Comparison of ENCODE assay signal across 9 cellular contexts in the genomic region with DNA sequence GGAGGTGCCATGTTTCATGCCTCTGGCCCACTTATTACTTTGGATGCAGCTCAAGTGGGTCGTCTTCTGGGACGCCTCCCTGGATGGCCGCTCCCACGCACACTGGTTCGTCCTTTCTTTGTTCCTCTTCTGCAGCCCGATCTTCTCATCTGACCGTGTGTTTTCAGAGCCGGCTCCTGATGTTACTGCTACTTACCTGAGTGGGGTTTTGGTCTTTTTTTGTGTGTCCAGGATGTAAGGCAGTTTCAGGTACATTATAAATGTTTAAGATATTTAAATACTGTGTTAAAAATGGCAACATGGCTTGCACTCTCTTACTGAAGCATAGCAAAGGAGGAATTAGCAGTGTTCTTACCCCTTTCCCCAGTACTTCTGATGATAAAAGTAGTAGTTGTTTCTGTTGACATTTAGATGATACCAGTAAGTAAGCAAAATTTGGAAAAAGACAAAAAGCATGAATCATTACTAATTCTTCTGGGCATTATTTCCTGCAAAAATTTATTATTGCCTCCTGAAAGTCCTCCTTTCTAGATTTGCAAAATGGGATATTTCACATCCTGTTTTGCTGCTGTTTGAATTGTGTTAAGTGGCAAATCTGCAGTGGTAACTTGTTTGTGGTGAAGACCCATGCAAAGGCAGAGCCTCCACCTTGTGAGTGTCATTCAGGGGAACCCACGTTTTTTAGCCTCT. TPM values are rescaled to one million over a fixed set of nuclear protein-coding genes. Genes with fewer than 3 reads are reported as not detected.
DNase-seq lines count a peak whose midpoint lies in the region; ATAC-seq, FAIRE-seq and TF ChIP-seq lines count a peak whose summit lies in the region.
"Had no signal": no experiment of that assay in that cellular context is flagged by ENCODE, and none has a peak within 500 bp of the region (broad histone marks: within the 10 kb centered on the region; RNA-seq: fewer than 3 reads in every experiment).

No MANE protein-coding gene starts in this region.

- no peak for TF ChIP-seq POLR2A in GM12892 (IDR thresholded peaks at IDR 0.05; ENCODE audit: low read depth, low read length)
- no peak for TF ChIP-seq POLR2A in stomach (IDR thresholded peaks at IDR 0.05)

- WGBS in stomach, 5 donors: 81 to 86% (median 85%) methylated on average over 9 of the region's 9 CpGs

- H3K36me3 Mint-ChIP-seq in activated naive CD8-positive, alpha-beta T cell treated with anti-CD3 and anti-CD28 coated beads, Interleukin-2, amount 50 U/mL, for 24 hours (ENCODE audit: low read depth): peaks cover 33% of the 10 kb centered on the region

- H3K4me1 Mint-ChIP-seq in activated naive CD8-positive, alpha-beta T cell treated with anti-CD3 and anti-CD28 coated beads, Interleukin-2, amount 50 U/mL, for 24 hours: peaks cover 86% of the 10 kb centered on the region

- H3K9me3 ChIP-seq in stomach: no peaks in the 10 kb centered on the region

- H3K27ac ChIP-seq in stomach: peak overlapping the region in 1 of 5 donors; percentile 31
- H3K27ac ChIP-seq: parathyroid adenoma had no signal

- ATAC-seq in GM19467 (IDR thresholded peaks at IDR 0.05; ENCODE audit: unreplicated experiment) (peak; percentile 59), HG03108 (IDR thresholded peaks at IDR 0.05; ENCODE audit: unreplicated experiment) (peak; percentile 51)
- no peak for ATAC-seq in activated naive CD8-positive, alpha-beta T cell treated with anti-CD3 and anti-CD28 coated beads, Interleukin-2, amount 50 U/mL, for 24 hours

- FAIRE-seq in GM12892 (lab: Jason Lieb, UNC): peak; percentile 87

- no peak for TF ChIP-seq EP300 in stomach (IDR thresholded peaks at IDR 0.05)

- no peak for DNase-seq in GM12892 (ENCODE audit: insufficient read length)
- DNase-seq in activated naive CD8-positive, alpha-beta T cell treated with anti-CD3 and anti-CD28 coated beads, Interleukin-2, amount 50 U/mL, for 24 hours: no peak
- no peak for DNase-seq in stomach
- DNase-seq in NCI-H2029 treated with DMSO at 0.1 percent for 48 hours (lab: John Stamatoyannopoulos, UW): no peak
- DNase-seq in central memory CD4-positive, alpha-beta T cell: no peak
- no peak for DNase-seq in NCI-H226

- no peak overlapping the region for H3K4me3 ChIP-seq in stomach

- H3K9me3 Mint-ChIP-seq in activated naive CD8-positive, alpha-beta T cell treated with anti-CD3 and anti-CD28 coated beads, Interleukin-2, amount 50 U/mL, for 24 hours: no peaks in the 10 kb centered on the region

- peaks cover 21 to 85% (median 61%) of the 10 kb centered on the region in 4 donors for H3K4me1 ChIP-seq in stomach

- no peak overlapping the region for H3K4me3 Mint-ChIP-seq in activated naive CD8-positive, alpha-beta T cell treated with anti-CD3 and anti-CD28 coated beads, Interleukin-2, amount 50 U/mL, for 24 hours

- no peaks in the 10 kb centered on the region for H3K27me3 ChIP-seq in stomach

- H3K36me3 ChIP-seq in stomach: peaks cover 0 to 7% (median 2%) of the 10 kb centered on the region in 4 donors

- intact Hi-C loops in stomach (cut with DNase I; ENCODE audit: low total_unique reads): no loop called here

- H3K27me3 Mint-ChIP-seq in activated naive CD8-positive, alpha-beta T cell treated with anti-CD3 and anti-CD28 coated beads, Interleukin-2, amount 50 U/mL, for 24 hours: no peaks in the 10 kb centered on the region

- H3K27ac Mint-ChIP-seq in activated naive CD8-positive, alpha-beta T cell treated with anti-CD3 and anti-CD28 coated beads, Interleukin-2, amount 50 U/mL, for 24 hours: peak overlapping the region; percentile 58

- TF ChIP-seq CTCF in stomach (IDR thresholded peaks at IDR 0.05): no peak

RNA-seq across cellular contexts. Expression of gene SHH, which starts 59.4 kb away (rescaled TPM):
- polyA plus RNA-seq in GM12892 (2012; ENCODE audit: missing spikeins): not detected
- total RNA-seq in stomach: 10 to 100 TPM in 1 of 5 donors, 1 to 10 TPM in 1, under 1 TPM in 3; 0.29 to 11.0 (median 0.89) TPM
- polyA plus RNA-seq in stomach: 1 to 10 TPM; 1.9 to 3.5 (median 2.3) TPM
